1 cellular context compared by ENCODE assay signal in the genomic region with DNA sequence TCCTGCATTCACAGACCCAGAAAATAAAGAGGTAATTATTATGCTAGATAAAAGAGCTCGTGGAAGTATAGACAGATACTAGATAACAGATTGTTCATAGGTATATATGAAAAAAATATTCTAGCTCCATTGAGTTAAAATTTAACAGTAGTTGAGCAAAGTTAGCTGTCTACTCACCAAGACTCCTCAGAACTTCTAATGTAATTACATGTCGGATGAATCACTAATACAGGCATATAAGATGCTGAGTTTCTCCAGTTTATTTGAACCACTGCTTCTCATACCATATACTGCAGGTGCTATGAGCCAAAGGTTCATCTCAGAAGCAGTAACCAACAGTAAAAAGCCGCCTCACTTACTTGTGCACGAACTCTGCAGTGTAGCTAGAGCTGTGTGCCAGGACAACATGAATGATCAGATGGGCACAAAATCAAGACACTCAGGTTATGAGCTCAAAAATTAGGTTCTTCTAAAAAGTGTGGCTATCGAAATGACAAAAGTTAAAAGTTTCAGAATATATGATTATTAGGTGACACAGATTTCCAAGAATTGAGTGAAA.
TF ChIP-seq lines count a peak whose summit lies in the region.

No MANE protein-coding gene starts in this region.

TF ChIP-seq in IMR-90, 13 proteins besides CTCF, POLR2A, EP300 and RAD21 (continued from another document):
- TF ChIP-seq RFX5 (IDR thresholded peaks at IDR 0.05; ENCODE audit: low read depth, low read length) (no peak), MAFK (IDR thresholded peaks at IDR 0.05; ENCODE audit: low read depth, low read length) (no peak), MXI1 (IDR thresholded peaks at IDR 0.05; ENCODE audit: borderline replicate concordance, low read depth, low read length) (no peak)
